In the genomic region with DNA sequence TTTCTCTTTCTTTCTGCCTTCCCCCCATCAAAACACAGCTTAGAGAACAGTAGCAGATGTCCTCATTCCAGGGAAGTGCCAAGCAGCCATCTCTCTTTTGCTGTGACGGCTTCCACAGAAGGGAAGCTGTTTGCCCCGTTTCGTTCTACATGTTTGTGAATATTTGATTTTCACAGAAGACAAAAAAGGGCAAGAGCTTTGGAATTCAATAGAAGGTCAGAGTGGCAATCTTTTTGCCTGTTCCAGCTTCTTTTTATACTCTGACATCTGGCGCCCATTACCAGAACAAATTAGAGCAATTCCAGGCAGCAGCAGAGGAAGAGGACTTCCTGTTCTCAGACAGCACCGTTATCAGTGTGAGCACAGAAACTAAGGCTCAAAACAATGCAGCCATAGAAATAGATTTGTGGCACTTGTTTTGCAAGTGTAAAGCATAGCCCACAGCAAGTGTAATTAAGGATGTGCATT, we compare ENCODE assay signal across 8 cellular contexts.
DNase-seq lines count a peak whose midpoint lies in the region; ATAC-seq and TF ChIP-seq lines count a peak whose summit lies in the region.

No MANE protein-coding gene starts in this region.

- TF ChIP-seq POLR2A in spleen (IDR thresholded peaks at IDR 0.05) = no peak

- H3K9me3 ChIP-seq in right cardiac atrium (ENCODE audit: control insufficient read depth, low read length) (peaks cover 5% of the 10 kb centered on the region), spleen (peaks cover 0 to 26% (median 17%) of the 10 kb centered on the region in 8 donors), HAP-1 (no peaks in the 10 kb centered on the region; the same call in none of the 2 replicates)

- H3K27ac ChIP-seq in right cardiac atrium (ENCODE audit: low read length) = peak overlapping the region; percentile 85
- peak overlapping the region in 6 of 8 donors; percentile 40 to 72 (median 58) for H3K27ac ChIP-seq in spleen

- 16% methylated on average over 5 of the region's 5 CpGs for WGBS in right cardiac atrium
- 1 to 6% (median 2%) methylated on average over 5 of the region's 5 CpGs for WGBS in spleen, 5 donors

- peak; percentile 46 for DNase-seq in NCI-H2227 (lab: John Stamatoyannopoulos, UW; ENCODE audit: unreplicated experiment)
- no peak for DNase-seq in astrocyte of the cerebellum (ENCODE audit: low read depth)
- DNase-seq in right cardiac atrium = peak in 2 of 3 donors; percentile 17 to 55
- DNase-seq in spleen = no peak
- DNase-seq in UCSD-AML1 (lab: John Stamatoyannopoulos, UW; ENCODE audit: unreplicated experiment) = no peak
- no peak for DNase-seq in epidermal melanocyte (ENCODE audit: insufficient read length, low spot score)
- no peak for DNase-seq in HAP-1 (ENCODE audit: low spot score in 2 of 2)

- intact Hi-C loops in right cardiac atrium (cut with DNase I) (no loop called here), spleen (cut with DNase I; ENCODE audit: low total_unique reads) (no loop called here)

- in situ Hi-C loops in astrocyte of the cerebellum (cut with HindIII; ENCODE audit: low sequenced_read_pairs) = no loop called here
- in situ Hi-C loops in HAP-1 (cut with MboI; ENCODE audit: low sequenced_read_pairs) = no loop called here

- H3K4me3 ChIP-seq in astrocyte of the cerebellum (ENCODE audit: low read depth, low read length) = peak overlapping the region; percentile 23
- peak overlapping the region; percentile 57 for H3K4me3 ChIP-seq in right cardiac atrium (ENCODE audit: low read length)
- peak overlapping the region in 2 of 8 donors; percentile 7 to 43 for H3K4me3 ChIP-seq in spleen
- no peak overlapping the region for H3K4me3 ChIP-seq in HAP-1

- no peaks in the 10 kb centered on the region for H3K4me1 ChIP-seq in right cardiac atrium (ENCODE audit: control insufficient read depth, insufficient read depth, low read length)
- peaks cover 0 to 13% (median 0%) of the 10 kb centered on the region in 6 donors for H3K4me1 ChIP-seq in spleen
- H3K4me1 ChIP-seq in HAP-1 = peaks cover 5% of the 10 kb centered on the region; the same call in 1 of the 2 replicates

- no peak for TF ChIP-seq CTCF in astrocyte of the cerebellum (IDR thresholded peaks at IDR 0.05; ENCODE audit: low read depth, low read length, missing control alignments)
- TF ChIP-seq CTCF in spleen (IDR thresholded peaks at IDR 0.05 in 8 of 11, conservative IDR thresholded peaks at IDR 0.05 in 3 of 11) = no peak

- H3K36me3 ChIP-seq in spleen (no peaks in the 10 kb centered on the region), HAP-1 (replicated peaks) (no peaks in the 10 kb centered on the region)

- no peaks in the 10 kb centered on the region for H3K27me3 ChIP-seq in right cardiac atrium (ENCODE audit: control insufficient read depth, insufficient read depth)
- no peaks in the 10 kb centered on the region for H3K27me3 ChIP-seq in spleen (replicated peaks in 1 of 7)
- no peaks in the 10 kb centered on the region for H3K27me3 ChIP-seq in HAP-1 (ENCODE audit: low read depth)

- ATAC-seq in right cardiac atrium (peak; percentile 97), GM18907 (IDR thresholded peaks at IDR 0.05; ENCODE audit: unreplicated experiment) (no peak)

Comparison
In these comparisons a context has a peak if more than half of its experiments do, and no peak if none do; other contexts are left out.
1. DNase-seq: peak in NCI-H2227 (single experiment) and right cardiac atrium (2 of 3); none in astrocyte of the cerebellum (single experiment), spleen (single experiment), UCSD-AML1 (single experiment), epidermal melanocyte (single experiment) and HAP-1 (0 of 2).